ENCODE assay signal across 11 cellular contexts in genomic region chr2:45849491-45850283, GRCh38.
DNase-seq lines count a peak whose midpoint lies in the region; ATAC-seq, FAIRE-seq and TF ChIP-seq lines count a peak whose summit lies in the region.
"Had no signal": no experiment of that assay in that cellular context is flagged by ENCODE, and none has a peak within 500 bp of the region (broad histone marks: within the 10 kb centered on the region; RNA-seq: fewer than 3 reads in every experiment).

No MANE protein-coding gene starts in this region.

- no peaks in the 10 kb centered on the region for H3K9me1 ChIP-seq in keratinocyte (ENCODE audit: control insufficient read depth, extremely low read depth, insufficient read depth, low read length)

- H3K27me3 Mint-ChIP-seq in activated naive CD8-positive, alpha-beta T cell treated with anti-CD3 and anti-CD28 coated beads, Interleukin-2, amount 50 U/mL, for 24 hours = no peaks in the 10 kb centered on the region
- peaks cover 0 to 2% of the 10 kb centered on the region in 2 donors for H3K27me3 Mint-ChIP-seq in CD8-positive, alpha-beta memory T cell
- H3K27me3 Mint-ChIP-seq in CD14-positive monocyte (ENCODE audit: low read depth in 3 of 3) = peaks cover 0 to 2% (median 0%) of the 10 kb centered on the region in 3 donors
- H3K27me3 Mint-ChIP-seq: central memory CD8-positive, alpha-beta T cell had no signal

- CTCF ChIA-PET in CD8-positive, alpha-beta memory T cell (lab: Charles Lee) = no interaction called here

- no peak overlapping the region for H3K4me3 Mint-ChIP-seq in activated naive CD8-positive, alpha-beta T cell treated with anti-CD3 and anti-CD28 coated beads, Interleukin-2, amount 50 U/mL, for 24 hours
- H3K4me3 Mint-ChIP-seq in CD8-positive, alpha-beta memory T cell = no peak overlapping the region
- no peak overlapping the region for H3K4me3 Mint-ChIP-seq in CD14-positive monocyte
- H3K4me3 Mint-ChIP-seq: central memory CD8-positive, alpha-beta T cell had no signal

- H3K27me3 ChIP-seq in BLaER1 treated with 17β-estradiol and CSF1 and Interleukin-3, amounts not matched to agents 10 nM and 100 nM = no peaks in the 10 kb centered on the region
- no peaks in the 10 kb centered on the region for H3K27me3 ChIP-seq in keratinocyte (ENCODE audit: control insufficient read depth, extremely low read depth, insufficient read depth, low read length)
- no peaks in the 10 kb centered on the region for H3K27me3 ChIP-seq in CD8-positive, alpha-beta memory T cell (ENCODE audit: insufficient read depth, low read length, poor library complexity, severe bottlenecking)
- H3K27me3 ChIP-seq: SJCRH30 had no signal

- TF ChIP-seq CTCF in keratinocyte (optimal IDR thresholded peaks at IDR 0.05 in 1 of 3, IDR thresholded peaks at IDR 0.05 in 1 of 3, conservative IDR thresholded peaks at IDR 0.05 in 1 of 3; ENCODE audit: extremely low read depth in 1 of 3, insufficient read depth in 2 of 3, low read length in 3 of 3) (no peak), CD14-positive monocyte (IDR thresholded peaks at IDR 0.05) (no peak)

- peak overlapping the region; percentile 44 to 79 (median 71) for H3K4me2 ChIP-seq in BLaER1 treated with 17β-estradiol and CSF1 and Interleukin-3, amounts not matched to agents 10 nM and 100 nM
- H3K4me2 ChIP-seq in keratinocyte (ENCODE audit: control insufficient read depth, extremely low read depth, insufficient read depth, low read depth, low read length) = peak overlapping the region; percentile 77

- H3K9me3 Mint-ChIP-seq in activated naive CD8-positive, alpha-beta T cell treated with anti-CD3 and anti-CD28 coated beads, Interleukin-2, amount 50 U/mL, for 24 hours = no peaks in the 10 kb centered on the region
- H3K9me3 Mint-ChIP-seq in CD8-positive, alpha-beta memory T cell = no peaks in the 10 kb centered on the region
- peaks cover 0 to 2% (median 0%) of the 10 kb centered on the region in 7 donors for H3K9me3 Mint-ChIP-seq in CD14-positive monocyte
- H3K9me3 Mint-ChIP-seq: central memory CD8-positive, alpha-beta T cell had no signal

- peaks cover 33 to 88% (median 70%) of the 10 kb centered on the region in 10 experiments for H3K4me1 ChIP-seq in BLaER1 treated with 17β-estradiol and CSF1 and Interleukin-3, amounts not matched to agents 10 nM and 100 nM
- peaks cover 33% of the 10 kb centered on the region for H3K4me1 ChIP-seq in keratinocyte (ENCODE audit: control insufficient read depth, extremely low read depth, insufficient read depth, low read length)
- no peaks in the 10 kb centered on the region for H3K4me1 ChIP-seq in CD8-positive, alpha-beta memory T cell (ENCODE audit: insufficient read depth, low read length)

- peak overlapping the region in 8 of 11 experiments; percentile 37 to 56 (median 48); a peak in 16 of 22 replicates for H3K27ac ChIP-seq in BLaER1 treated with 17β-estradiol and CSF1 and Interleukin-3, amounts not matched to agents 10 nM and 100 nM
- H3K27ac ChIP-seq in keratinocyte (ENCODE audit: control insufficient read depth, insufficient read depth, low read length) = peak overlapping the region; percentile 61
- H3K27ac ChIP-seq in CD8-positive, alpha-beta memory T cell (ENCODE audit: low read depth, low read length) = no peak overlapping the region
- H3K27ac ChIP-seq: SJCRH30 had no signal

- H2AFZ ChIP-seq in keratinocyte (ENCODE audit: control insufficient read depth, low read length) = no peak overlapping the region

- intact Hi-C loops in CD14-positive monocyte (cut with micrococcal nuclease) = no loop called here

- H3K36me3 Mint-ChIP-seq in activated naive CD8-positive, alpha-beta T cell treated with anti-CD3 and anti-CD28 coated beads, Interleukin-2, amount 50 U/mL, for 24 hours (ENCODE audit: low read depth) = peaks cover 1% of the 10 kb centered on the region
- H3K36me3 Mint-ChIP-seq in CD8-positive, alpha-beta memory T cell = peaks cover 6 to 35% (median 17%) of the 10 kb centered on the region in 3 donors
- H3K36me3 Mint-ChIP-seq in CD14-positive monocyte = peaks cover 10 to 19% of the 10 kb centered on the region in 2 donors

- ATAC-seq in HG02610 (IDR thresholded peaks at IDR 0.05; ENCODE audit: unreplicated experiment) (peak; percentile 61), HG02798 (IDR thresholded peaks at IDR 0.05; ENCODE audit: poor library complexity, unreplicated experiment) (no peak)
- ATAC-seq in activated naive CD8-positive, alpha-beta T cell treated with anti-CD3 and anti-CD28 coated beads, Interleukin-2, amount 50 U/mL, for 24 hours = peak; percentile 67

- H3K27ac Mint-ChIP-seq in activated naive CD8-positive, alpha-beta T cell treated with anti-CD3 and anti-CD28 coated beads, Interleukin-2, amount 50 U/mL, for 24 hours = peak overlapping the region; percentile 7
- H3K27ac Mint-ChIP-seq in CD8-positive, alpha-beta memory T cell = no peak overlapping the region
- H3K27ac Mint-ChIP-seq in CD14-positive monocyte = no peak overlapping the region

- peaks cover 21% of the 10 kb centered on the region for H3K4me1 Mint-ChIP-seq in activated naive CD8-positive, alpha-beta T cell treated with anti-CD3 and anti-CD28 coated beads, Interleukin-2, amount 50 U/mL, for 24 hours
- peaks cover 3 to 7% (median 5%) of the 10 kb centered on the region in 3 donors for H3K4me1 Mint-ChIP-seq in CD8-positive, alpha-beta memory T cell
- peaks cover 14% of the 10 kb centered on the region for H3K4me1 Mint-ChIP-seq in CD14-positive monocyte

- POLR2A ChIA-PET in CD8-positive, alpha-beta memory T cell (lab: Charles Lee) = no interaction called here

- no peak overlapping the region; a peak in 1 of 22 replicates for H3K9ac ChIP-seq in BLaER1 treated with 17β-estradiol and CSF1 and Interleukin-3, amounts not matched to agents 10 nM and 100 nM
- H3K9ac ChIP-seq in keratinocyte (ENCODE audit: control insufficient read depth, extremely low read depth, insufficient read depth, low read length) = peak overlapping the region; percentile 14

- no peak overlapping the region for H3K4me3 ChIP-seq in BLaER1 treated with 17β-estradiol and CSF1 and Interleukin-3, amounts not matched to agents 10 nM and 100 nM
- H3K4me3 ChIP-seq in keratinocyte (ENCODE audit: control insufficient read depth in 2 of 3, extremely low read depth in 1 of 3, insufficient read depth in 2 of 3, low read depth in 1 of 3, low read length in 3 of 3) = peak overlapping the region in 2 of 3 experiments; percentile 45
- H3K4me3 ChIP-seq in CD8-positive, alpha-beta memory T cell (ENCODE audit: low read length) = no peak overlapping the region
- H3K4me3 ChIP-seq: SJCRH30 had no signal

- H3K9me3 ChIP-seq in BLaER1 treated with 17β-estradiol and CSF1 and Interleukin-3, amounts not matched to agents 10 nM and 100 nM (replicated peaks in 1 of 11) = peaks cover 0 to 43% (median 0%) of the 10 kb centered on the region in 11 experiments; a peak in 6 of 22 replicates
- no peaks in the 10 kb centered on the region for H3K9me3 ChIP-seq in keratinocyte (ENCODE audit: control insufficient read depth, low read depth, low read length)
- no peaks in the 10 kb centered on the region for H3K9me3 ChIP-seq in CD8-positive, alpha-beta memory T cell (ENCODE audit: low read length)
- H3K9me3 ChIP-seq: SJCRH30 had no signal

- H3K79me2 ChIP-seq in keratinocyte (ENCODE audit: control insufficient read depth, insufficient read depth, low read length) = no peaks in the 10 kb centered on the region

- peaks cover 4 to 96% (median 72%) of the 10 kb centered on the region in 11 experiments; a peak in 18 of 22 replicates for H3K36me3 ChIP-seq in BLaER1 treated with 17β-estradiol and CSF1 and Interleukin-3, amounts not matched to agents 10 nM and 100 nM
- no peaks in the 10 kb centered on the region for H3K36me3 ChIP-seq in keratinocyte (ENCODE audit: control insufficient read depth in 2 of 2, extremely low read depth in 1 of 2, insufficient read depth in 2 of 2, low read length in 2 of 2)
- no peaks in the 10 kb centered on the region for H3K36me3 ChIP-seq in CD8-positive, alpha-beta memory T cell (ENCODE audit: insufficient read depth, low read length)
- H3K36me3 ChIP-seq: SJCRH30 had no signal

- peaks cover 0 to 36% (median 0%) of the 10 kb centered on the region in 11 experiments; a peak in 4 of 22 replicates for H4K20me1 ChIP-seq in BLaER1 treated with 17β-estradiol and CSF1 and Interleukin-3, amounts not matched to agents 10 nM and 100 nM
- H4K20me1 ChIP-seq in keratinocyte (ENCODE audit: control insufficient read depth, extremely low read depth, insufficient read depth, low read length) = no peaks in the 10 kb centered on the region

- dilution Hi-C loops in keratinocyte (cut with MboI; ENCODE audit: extremely low pct_ligation_motif_present, low sequenced_read_pairs) = no loop called here

- FAIRE-seq in keratinocyte (lab: Jason Lieb, UNC) = peak; percentile 88

- no peak for DNase-seq in activated naive CD8-positive, alpha-beta T cell treated with anti-CD3 and anti-CD28 coated beads, Interleukin-2, amount 50 U/mL, for 24 hours
- peak; percentile 68 for DNase-seq in keratinocyte (ENCODE audit: low read depth, low spot score)
- no peak for DNase-seq in CD8-positive, alpha-beta memory T cell
- no peak for DNase-seq in CD14-positive monocyte (ENCODE audit: low spot score)
- DNase-seq in NCI-H1436 treated with DMSO at 0.1 percent for 48 hours (lab: John Stamatoyannopoulos, UW) = no peak
- DNase-seq: NCI-H1048, SJCRH30 had no signal

Comparison
In these comparisons a context has a peak if more than half of its experiments do, and no peak if none do; other contexts are left out.
1. H3K4me3 ChIP-seq: peak in keratinocyte (2 of 3); none in BLaER1 treated with 17β-estradiol and CSF1 and Interleukin-3, amounts not matched to agents 10 nM and 100 nM (0 of 10) and CD8-positive, alpha-beta memory T cell (single experiment).